Comparison of ENCODE assay signal across 14 cellular contexts in genomic region chr2:180655842-180656454, GRCh38.
DNase-seq lines count a peak whose midpoint lies in the region; ATAC-seq and TF ChIP-seq lines count a peak whose summit lies in the region.
"Had no signal": no experiment of that assay in that cellular context is flagged by ENCODE, and none has a peak within 500 bp of the region (broad histone marks: within the 10 kb centered on the region; RNA-seq: fewer than 3 reads in every experiment).

No MANE protein-coding gene starts in this region.

- no peaks in the 10 kb centered on the region for H3K27me3 Mint-ChIP-seq in chondrocyte (ENCODE audit: low read depth)
- no peaks in the 10 kb centered on the region for H3K27me3 Mint-ChIP-seq in mesothelial cell of epicardium (ENCODE audit: low read depth)
- H3K27me3 Mint-ChIP-seq: activated naive CD4-positive, alpha-beta T cell treated with anti-CD3 and anti-CD28 coated beads, Interleukin-2, amount 10 ng/mL, durations not matched to agents 7 days and 5 days had no signal

- TF ChIP-seq CTCF in 22Rv1 (IDR thresholded peaks at IDR 0.05) (peak; percentile 12; the same call in 1 of the 2 replicates), HFF-Myc (IDR thresholded peaks at IDR 0.05; ENCODE audit: low read depth, low read length, missing control alignments) (peak; percentile 22), chondrocyte (IDR thresholded peaks at IDR 0.05) (peak; percentile 40), mesothelial cell of epicardium (IDR thresholded peaks at IDR 0.05; ENCODE audit: unreplicated experiment) (peak; percentile 77)

- H3K4me3 ChIP-seq in HFF-Myc (replicated peaks; ENCODE audit: low read depth, low read length): no peak overlapping the region
- H3K4me3 ChIP-seq: left lung had no signal

- no peak for DNase-seq in HFF-Myc (ENCODE audit: extremely low read depth, low read depth)
- DNase-seq in chondrocyte (ENCODE audit: low spot score): no peak
- no peak for DNase-seq in mesothelial cell of epicardium (ENCODE audit: low spot score in 2 of 2, unreplicated experiment in 2 of 2)
- no peak for DNase-seq in activated CD4-positive, alpha-beta T cell treated with anti-CD3 and anti-CD28 coated beads for 48 hours
- no peak for DNase-seq in NOMO-1 (lab: John Stamatoyannopoulos, UW; ENCODE audit: unreplicated experiment in 2 of 2)
- DNase-seq: activated CD4-positive, CD25-positive, alpha-beta regulatory T cell; activated naive CD4-positive, alpha-beta T cell treated with anti-CD3 and anti-CD28 coated beads, Interleukin-2, amount 10 ng/mL, durations not matched to agents 7 days and 5 days; left lung; NCI-H1417; NCI-H446; small intestine had no signal

- no peaks in the 10 kb centered on the region for H3K36me3 Mint-ChIP-seq in chondrocyte (ENCODE audit: low read depth)
- no peaks in the 10 kb centered on the region for H3K36me3 Mint-ChIP-seq in mesothelial cell of epicardium
- H3K36me3 Mint-ChIP-seq: activated naive CD4-positive, alpha-beta T cell treated with anti-CD3 and anti-CD28 coated beads, Interleukin-2, amount 10 ng/mL, durations not matched to agents 7 days and 5 days had no signal

- ATAC-seq in HG03025 (IDR thresholded peaks at IDR 0.05; ENCODE audit: low FRiP score, unreplicated experiment): no peak
- ATAC-seq in GM19035 (IDR thresholded peaks at IDR 0.05; ENCODE audit: unreplicated experiment): no peak

- no peak overlapping the region for H3K27ac Mint-ChIP-seq in chondrocyte (ENCODE audit: unreplicated experiment)
- H3K27ac Mint-ChIP-seq in mesothelial cell of epicardium: no peak overlapping the region
- H3K27ac Mint-ChIP-seq: activated naive CD4-positive, alpha-beta T cell treated with anti-CD3 and anti-CD28 coated beads, Interleukin-2, amount 10 ng/mL, durations not matched to agents 7 days and 5 days had no signal

- H3K4me3 Mint-ChIP-seq in chondrocyte (ENCODE audit: unreplicated experiment) (no peak overlapping the region), mesothelial cell of epicardium (no peak overlapping the region)
- H3K4me3 Mint-ChIP-seq: activated naive CD4-positive, alpha-beta T cell treated with anti-CD3 and anti-CD28 coated beads, Interleukin-2, amount 10 ng/mL, durations not matched to agents 7 days and 5 days had no signal

- H3K9me3 Mint-ChIP-seq in chondrocyte (ENCODE audit: low read depth) (no peaks in the 10 kb centered on the region), mesothelial cell of epicardium (no peaks in the 10 kb centered on the region)
- H3K9me3 Mint-ChIP-seq: activated naive CD4-positive, alpha-beta T cell treated with anti-CD3 and anti-CD28 coated beads, Interleukin-2, amount 10 ng/mL, durations not matched to agents 7 days and 5 days had no signal

- H3K4me1 Mint-ChIP-seq in chondrocyte (ENCODE audit: low read depth) (peaks cover 4% of the 10 kb centered on the region), mesothelial cell of epicardium (peaks cover 7% of the 10 kb centered on the region)
- H3K4me1 Mint-ChIP-seq: activated naive CD4-positive, alpha-beta T cell treated with anti-CD3 and anti-CD28 coated beads, Interleukin-2, amount 10 ng/mL, durations not matched to agents 7 days and 5 days had no signal

- H3K27ac ChIP-seq in 22Rv1: no peak overlapping the region
- H3K27ac ChIP-seq: left lung had no signal

Comparison
In these comparisons a context has a peak if more than half of its experiments do, and no peak if none do; other contexts are left out.
1. CTCF ChIP-seq: peak in every context shown above with its lines; median percentile 77 in mesothelial cell of epicardium; 40 in chondrocyte; 22 in HFF-Myc; 12 in 22Rv1.